1 cellular context compared by ENCODE assay signal in genomic region chr11:16335236-16335962, GRCh38.
A peak's percentile ranks its signal among the peaks of the same experiment; 100 is the strongest.
TF ChIP-seq lines count a peak whose summit lies in the region.

No MANE protein-coding gene starts in this region.

TF ChIP-seq in K562, 482 proteins besides CTCF, POLR2A, EP300 and RAD21 (continued from another document):
- TF ChIP-seq ZNF318 (IDR thresholded peaks at IDR 0.05; ENCODE audit: borderline replicate concordance in 1 of 2, low read depth in 1 of 2) (no peak), ZNF584 (CRISPR knock-in tag; IDR thresholded peaks at IDR 0.05; ENCODE audit: low read depth) (0 out of 2 replicates have a peak, but pooled peaks have one; percentile 17), TEAD4 (IDR thresholded peaks at IDR 0.05; ENCODE audit: low read length) (peak; percentile 28; the same call in 1 of the 2 replicates), TEAD4 (CRISPR knock-in tag; IDR thresholded peaks at IDR 0.05; ENCODE audit: borderline replicate concordance) (no peak), HDAC3 (IDR thresholded peaks at IDR 0.05; ENCODE audit: borderline replicate concordance, partially characterized antibody) (no peak), RCOR1 (IDR thresholded peaks at IDR 0.05; ENCODE audit: borderline replicate concordance in 1 of 2, low read depth in 2 of 2, low read length in 2 of 2) (peak in 1 of 2 experiments; percentile 14; a peak in 1 of 4 replicates)
